ENCODE assay signal across 29 cellular contexts in genomic region chr2:203824057-203824456, GRCh38. TPM values are rescaled to one million over a fixed set of nuclear protein-coding genes. Genes with fewer than 3 reads are reported as not detected.
A peak's percentile ranks its signal among the peaks of the same experiment; 100 is the strongest.
DNase-seq lines count a peak whose midpoint lies in the region; ATAC-seq and TF ChIP-seq lines count a peak whose summit lies in the region.
"Had no signal": no experiment of that assay in that cellular context is flagged by ENCODE, and none has a peak within 500 bp of the region (broad histone marks: within the 10 kb centered on the region; RNA-seq: fewer than 3 reads in every experiment).

No MANE protein-coding gene starts in this region.

- H3K4me1 Mint-ChIP-seq in activated T-cell treated with anti-CD3 and anti-CD28 coated beads, Interleukin-2, amount 50 U/mL, for 4 hours (ENCODE audit: low read depth): peaks cover 22% of the 10 kb centered on the region
- peaks cover 32% of the 10 kb centered on the region for H3K4me1 Mint-ChIP-seq in activated T-helper 17 cell treated with anti-CD3 and anti-CD28 coated beads, Interleukin-2, amount 50 U/mL, for 72 hours
- H3K4me1 Mint-ChIP-seq: nephron had no signal

- H3K4me2 ChIP-seq in Karpas-422 (ENCODE audit: low read depth, low read length, poor library complexity, severe bottlenecking) (peak overlapping the region; percentile 56), OCI-LY7 (ENCODE audit: low read length) (no peak overlapping the region)
- H3K4me2 ChIP-seq: BLaER1 had no signal

- no peak overlapping the region for H3K4me3 Mint-ChIP-seq in activated T-cell treated with anti-CD3 and anti-CD28 coated beads, Interleukin-2, amount 50 U/mL, for 4 hours
- H3K4me3 Mint-ChIP-seq in activated T-helper 17 cell treated with anti-CD3 and anti-CD28 coated beads, Interleukin-2, amount 50 U/mL, for 72 hours: peak overlapping the region; percentile 29
- H3K4me3 Mint-ChIP-seq: effector memory CD8-positive, alpha-beta T cell; nephron had no signal

- H3K36me3 Mint-ChIP-seq in activated T-cell treated with anti-CD3 and anti-CD28 coated beads, Interleukin-2, amount 50 U/mL, for 4 hours (ENCODE audit: insufficient read depth): no peaks in the 10 kb centered on the region
- no peaks in the 10 kb centered on the region for H3K36me3 Mint-ChIP-seq in activated T-helper 17 cell treated with anti-CD3 and anti-CD28 coated beads, Interleukin-2, amount 50 U/mL, for 72 hours (ENCODE audit: low read depth)
- H3K36me3 Mint-ChIP-seq: immature natural killer cell had no signal

- H3K36me3 ChIP-seq in Karpas-422 (ENCODE audit: insufficient read depth, low read length): no peaks in the 10 kb centered on the region
- no peaks in the 10 kb centered on the region for H3K36me3 ChIP-seq in OCI-LY7 (ENCODE audit: insufficient read depth, low read length)
- H3K36me3 ChIP-seq: BLaER1, Peyer's patch, WERI-Rb-1 had no signal

- H3K27ac Mint-ChIP-seq in activated T-helper 17 cell treated with anti-CD3 and anti-CD28 coated beads, Interleukin-2, amount 50 U/mL, for 72 hours: peak overlapping the region; percentile 25
- H3K27ac Mint-ChIP-seq: effector memory CD8-positive, alpha-beta T cell; nephron had no signal

- peak; percentile 30 to 40 for ATAC-seq in activated T-cell treated with anti-CD3 and anti-CD28 coated beads, Interleukin-2, amount 50 U/mL, for 4 hours
- ATAC-seq in activated T-helper 17 cell treated with anti-CD3 and anti-CD28 coated beads, Interleukin-2, amount 50 U/mL, for 72 hours (replicated peaks): peak; percentile 78
- ATAC-seq: effector memory CD8-positive, alpha-beta T cell; K562; left colon; mucosa of descending colon had no signal

- H3K9me3 ChIP-seq in Karpas-422 (ENCODE audit: low read length) (no peaks in the 10 kb centered on the region), OCI-LY7 (ENCODE audit: low read length) (peaks cover 7% of the 10 kb centered on the region; the same call in 1 of the 2 replicates)
- H3K9me3 ChIP-seq: mucosa of descending colon, Peyer's patch had no signal

- peaks cover 2% of the 10 kb centered on the region for H3K27me3 Mint-ChIP-seq in activated T-cell treated with anti-CD3 and anti-CD28 coated beads, Interleukin-2, amount 50 U/mL, for 4 hours (ENCODE audit: low read depth)
- H3K27me3 Mint-ChIP-seq in activated T-helper 17 cell treated with anti-CD3 and anti-CD28 coated beads, Interleukin-2, amount 50 U/mL, for 72 hours: no peaks in the 10 kb centered on the region
- H3K27me3 Mint-ChIP-seq: effector memory CD8-positive, alpha-beta T cell had no signal

- H3K79me2 ChIP-seq in Karpas-422 (ENCODE audit: low read length): no peaks in the 10 kb centered on the region
- H3K79me2 ChIP-seq in OCI-LY7 (ENCODE audit: insufficient read depth, low read depth, low read length): no peaks in the 10 kb centered on the region

- intact Hi-C loops in OCI-LY7 (cut with micrococcal nuclease; ENCODE audit: unreplicated experiment): no loop called here

- POLR2A ChIA-PET in OCI-LY7 (lab: Charles Lee): interaction anchor here (0.7 kb wide), 1 partner anchor 13 kb away, joined by 3 read pairs; no protein-coding TSS in a partner anchor

- no peak for TF ChIP-seq CTCF in OCI-LY7 (conservative IDR thresholded peaks at IDR 0.05; ENCODE audit: low read length)

- H3K4me3 ChIP-seq in Karpas-422 (ENCODE audit: low read length) (no peak overlapping the region), OCI-LY7 (ENCODE audit: low read depth, low read length, poor library complexity, severe bottlenecking) (no peak overlapping the region)
- H3K4me3 ChIP-seq: BLaER1, K562, mucosa of descending colon, Peyer's patch had no signal

- no peak overlapping the region for H3K9ac ChIP-seq in Karpas-422 (ENCODE audit: low read length)
- H3K9ac ChIP-seq: BLaER1 had no signal

- H2AFZ ChIP-seq in Karpas-422 (ENCODE audit: low read length) (no peak overlapping the region), OCI-LY7 (ENCODE audit: low read length) (no peak overlapping the region)

- H3K4me1 ChIP-seq in Karpas-422 (ENCODE audit: low read length) (peaks cover 22% of the 10 kb centered on the region), OCI-LY7 (ENCODE audit: insufficient read depth, low read length, poor library complexity, severe bottlenecking) (peaks cover 16% of the 10 kb centered on the region)
- H3K4me1 ChIP-seq: Peyer's patch had no signal

- DNase-seq in activated T-cell treated with anti-CD3 and anti-CD28 coated beads, Interleukin-2, amount 50 U/mL, for 4 hours: no peak
- DNase-seq in activated T-cell treated with anti-CD3 and anti-CD28 coated beads for 4 hours (no peak), Karpas-422 (no peak), NCI-H2107 treated with DMSO at 0.1 percent for 48 hours (lab: John Stamatoyannopoulos, UW; ENCODE audit: unreplicated experiment) (no peak), OCI-LY7 (ENCODE audit: low spot score) (no peak)
- peak; percentile 31 for DNase-seq in stimulated activated CD4-positive, alpha-beta T cell treated with anti-CD3 and anti-CD28 coated beads, Interleukin-4, amount 100 ng/mL, for 24 hours
- DNase-seq: cortex of kidney; effector memory CD8-positive, alpha-beta T cell; immature natural killer cell; left colon; mammary epithelial cell; mucosa of descending colon; NCI-H1092; NCI-H1694; NCI-H446; NCI-H748 treated with DMSO at 0.1 percent for 48 hours; Peyer's patch; SHP77 treated with DMSO at 0.1 percent for 48 hours; trophoblast cell had no signal

- CTCF ChIA-PET in OCI-LY7 (lab: Charles Lee; ENCODE audit: unreplicated experiment): no interaction called here

- H3K9me3 Mint-ChIP-seq in activated T-cell treated with anti-CD3 and anti-CD28 coated beads, Interleukin-2, amount 50 U/mL, for 4 hours: no peaks in the 10 kb centered on the region
- H3K9me3 Mint-ChIP-seq in activated T-helper 17 cell treated with anti-CD3 and anti-CD28 coated beads, Interleukin-2, amount 50 U/mL, for 72 hours: no peaks in the 10 kb centered on the region
- H3K9me3 Mint-ChIP-seq: effector memory CD8-positive, alpha-beta T cell; immature natural killer cell had no signal

- no TSS peak for BruUV-seq in OCI-LY7 (replicated peaks; lab: Mats Ljungman, UMichigan)

- H3K27me3 ChIP-seq in Karpas-422 (ENCODE audit: low read length): no peaks in the 10 kb centered on the region
- H3K27me3 ChIP-seq: BLaER1, Peyer's patch had no signal

- H3K9me2 ChIP-seq in Karpas-422 (replicated peaks; ENCODE audit: insufficient read depth, low read length) (no peaks in the 10 kb centered on the region), OCI-LY7 (ENCODE audit: insufficient read depth, low read length) (no peaks in the 10 kb centered on the region)

- H4K20me1 ChIP-seq in Karpas-422 (ENCODE audit: insufficient read depth, low read depth, low read length) (peaks cover 4% of the 10 kb centered on the region; the same call in 1 of the 2 replicates), OCI-LY7 (ENCODE audit: insufficient read depth, low read length) (no peaks in the 10 kb centered on the region)
- H4K20me1 ChIP-seq: BLaER1 had no signal

- no peak overlapping the region for H3K27ac ChIP-seq in Karpas-422 (ENCODE audit: low read length)
- no peak overlapping the region for H3K27ac ChIP-seq in OCI-LY7 (ENCODE audit: low read depth, low read length, poor library complexity, severe bottlenecking)
- H3K27ac ChIP-seq: BLaER1, Peyer's patch, WERI-Rb-1 had no signal

RNA-seq across cellular contexts. Expression of gene CTLA4, which starts 43.5 kb away (rescaled TPM):
- 100 to 1,000 TPM; 221 to 307 (median 278) TPM for total RNA-seq in activated T-cell treated with anti-CD3 and anti-CD28 coated beads, Interleukin-2, amount 50 U/mL, for 4 hours
- total RNA-seq in Karpas-422 (2014; rRNA removed; shearing (Covaris generic); ENCODE audit: low replicate concordance): not detected in 2 replicates
- 100 to 1,000 TPM; 282 to 334 TPM for total RNA-seq in activated T-helper 17 cell treated with anti-CD3 and anti-CD28 coated beads, Interleukin-2, amount 50 U/mL, for 72 hours
- total RNA-seq in OCI-LY7 (2014; rRNA removed; shearing (Covaris generic)): not detected in 2 replicates
- not detected in 2 replicates for total RNA-seq in OCI-LY7 (2022)
- total RNA-seq: cardiac septum, epithelial cell of proximal tubule, H4, M059J, mammary epithelial cell, osteoblast had no signal

Comparison
In these comparisons a context has a peak if more than half of its experiments do, and no peak if none do; other contexts are left out.
1. RNA of gene CTLA4, which starts 43.5 kb away (total RNA-seq): 282 to 334 TPM in activated T-helper 17 cell treated with anti-CD3 and anti-CD28 coated beads, Interleukin-2, amount 50 U/mL, for 72 hours and 221 to 307 TPM in activated T-cell treated with anti-CD3 and anti-CD28 coated beads, Interleukin-2, amount 50 U/mL, for 4 hours; not detected in Karpas-422 and not detected in OCI-LY7; every median in the first group is over 100 times any median in the second.